18 cellular contexts compared by ENCODE assay signal in the genomic region with DNA sequence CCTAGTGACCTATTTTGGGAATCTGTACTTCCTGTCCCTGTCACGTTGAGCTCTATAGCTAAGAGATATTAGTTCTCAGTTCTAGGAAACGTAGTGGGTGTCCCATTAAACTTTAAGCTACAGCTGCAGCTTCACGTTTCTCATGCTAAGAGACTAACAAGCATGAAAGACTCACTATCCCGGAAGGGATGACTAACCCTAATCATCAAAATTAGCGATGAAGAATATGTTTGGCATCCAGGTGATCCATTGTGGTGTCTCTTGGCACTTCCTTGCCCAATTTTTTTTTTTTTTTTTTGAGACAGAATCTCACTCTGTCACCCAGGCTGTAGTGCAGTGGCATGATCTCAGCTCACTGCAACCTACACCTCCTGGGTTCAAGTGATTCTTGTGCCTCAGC. TPM values are rescaled to one million over a fixed set of nuclear protein-coding genes. Genes with fewer than 3 reads are reported as not detected.
DNase-seq lines count a peak whose midpoint lies in the region; ATAC-seq, FAIRE-seq and TF ChIP-seq lines count a peak whose summit lies in the region.
"Had no signal": no experiment of that assay in that cellular context is flagged by ENCODE, and none has a peak within 500 bp of the region (broad histone marks: within the 10 kb centered on the region; RNA-seq: fewer than 3 reads in every experiment).

No MANE protein-coding gene starts in this region.

- 30% methylated on average over 5 of the region's 5 CpGs for WGBS in mammary epithelial cell (ENCODE audit: low coverage, missing lambda C conversion rate)
- 69 to 74% methylated on average over 5 of the region's 5 CpGs for WGBS in thyroid gland, 2 donors

- no peaks in the 10 kb centered on the region for H3K79me2 ChIP-seq in GM23338 (replicated peaks; ENCODE audit: insufficient read depth)
- H3K79me2 ChIP-seq in OCI-LY3 (ENCODE audit: low read length): no peaks in the 10 kb centered on the region
- no peaks in the 10 kb centered on the region for H3K79me2 ChIP-seq in mammary epithelial cell (ENCODE audit: insufficient read depth, low read length)

- in situ Hi-C loops in mammary epithelial cell (cut with MboI; ENCODE audit: low sequenced_read_pairs in 2 of 2): no loop called here

- CTCF ChIA-PET in mammary epithelial cell (lab: Charles Lee; ENCODE audit: low non-redundant PET): no interaction called here

- no peak overlapping the region for H3K4me3 Mint-ChIP-seq in GM23338
- H3K4me3 Mint-ChIP-seq: CD8-positive, alpha-beta T cell; IgD-negative memory B cell; T-cell had no signal

- no peak for ATAC-seq in GM23338
- ATAC-seq in HG03432 (IDR thresholded peaks at IDR 0.05; ENCODE audit: unreplicated experiment): no peak
- ATAC-seq: CD8-positive, alpha-beta T cell; T-cell had no signal

- H3K27me3 ChIP-seq in GM23338 (ENCODE audit: insufficient read depth): no peaks in the 10 kb centered on the region
- H3K27me3 ChIP-seq in OCI-LY3 (ENCODE audit: low read depth, low read length): no peaks in the 10 kb centered on the region
- H3K27me3 ChIP-seq in mammary epithelial cell (ENCODE audit: insufficient read depth, low read length): no peaks in the 10 kb centered on the region
- H3K27me3 ChIP-seq in thyroid gland: no peaks in the 10 kb centered on the region
- H3K27me3 ChIP-seq: BE2C had no signal

- H3K27ac Mint-ChIP-seq in GM23338: 0 out of 2 replicates have a peak overlapping the region, but pooled peaks have one; percentile 67
- H3K27ac Mint-ChIP-seq: CD8-positive, alpha-beta T cell; IgD-negative memory B cell; T-cell had no signal

- no peaks in the 10 kb centered on the region for H3K9me3 ChIP-seq in OCI-LY3 (ENCODE audit: insufficient read depth, low read length)
- no peaks in the 10 kb centered on the region for H3K9me3 ChIP-seq in mammary epithelial cell (replicated peaks; ENCODE audit: insufficient read depth, low read length)
- no peaks in the 10 kb centered on the region for H3K9me3 ChIP-seq in thyroid gland
- H3K9me3 ChIP-seq: BE2C had no signal

- no peak overlapping the region for H2AFZ ChIP-seq in GM23338
- H2AFZ ChIP-seq in OCI-LY3 (ENCODE audit: low read depth, low read length): peak overlapping the region; percentile 31
- peak overlapping the region; percentile 49 for H2AFZ ChIP-seq in mammary epithelial cell (ENCODE audit: low read depth, low read length)

- H3K4me1 Mint-ChIP-seq in GM23338: no peaks in the 10 kb centered on the region; the same call in 2 of the 3 replicates
- H3K4me1 Mint-ChIP-seq: IgD-negative memory B cell had no signal

- H4K20me1 ChIP-seq in GM23338 (replicated peaks; ENCODE audit: insufficient read depth) (no peaks in the 10 kb centered on the region), OCI-LY3 (ENCODE audit: insufficient read depth, low read length) (no peaks in the 10 kb centered on the region), mammary epithelial cell (ENCODE audit: insufficient read depth, low read length) (no peaks in the 10 kb centered on the region)

- no peak for TF ChIP-seq CTCF in GM23338 (conservative IDR thresholded peaks at IDR 0.05; ENCODE audit: low read depth in 2 of 2)
- TF ChIP-seq CTCF in OCI-LY3 (IDR thresholded peaks at IDR 0.05; ENCODE audit: low read depth, low read length): no peak
- TF ChIP-seq CTCF in mammary epithelial cell (conservative IDR thresholded peaks at IDR 0.05 in 1 of 2, IDR thresholded peaks at IDR 0.05 in 1 of 2; ENCODE audit: extremely low read depth in 1 of 2, insufficient read depth in 1 of 2, low read depth in 1 of 2, low read length in 2 of 2): no peak
- TF ChIP-seq CTCF in thyroid gland (IDR thresholded peaks at IDR 0.05): no peak

- no peak overlapping the region for H3K4me2 ChIP-seq in GM23338
- H3K4me2 ChIP-seq in OCI-LY3 (ENCODE audit: low read length): no peak overlapping the region
- H3K4me2 ChIP-seq in mammary epithelial cell (ENCODE audit: insufficient read depth, low read depth, low read length): peak overlapping the region; percentile 10

- H3K36me3 ChIP-seq in GM23338 (ENCODE audit: insufficient read depth): no peaks in the 10 kb centered on the region
- H3K36me3 ChIP-seq in OCI-LY3 (replicated peaks; ENCODE audit: low read depth, low read length): no peaks in the 10 kb centered on the region
- H3K36me3 ChIP-seq in mammary epithelial cell (ENCODE audit: insufficient read depth, low read length): no peaks in the 10 kb centered on the region
- H3K36me3 ChIP-seq in thyroid gland: no peaks in the 10 kb centered on the region
- H3K36me3 ChIP-seq: BE2C had no signal

- dilution Hi-C loops in mammary epithelial cell (cut with HindIII; ENCODE audit: low sequenced_read_pairs): no loop called here

- H3K27ac ChIP-seq in GM23338 (ENCODE audit: low read depth): no peak overlapping the region
- H3K27ac ChIP-seq in OCI-LY3 (ENCODE audit: low read length): no peak overlapping the region
- H3K27ac ChIP-seq in mammary epithelial cell (ENCODE audit: insufficient read depth, low read depth, low read length): no peak overlapping the region
- no peak overlapping the region for H3K27ac ChIP-seq in thyroid gland
- H3K27ac ChIP-seq: SK-N-MC had no signal

- H3K36me3 Mint-ChIP-seq in GM23338 (ENCODE audit: low read depth): no peaks in the 10 kb centered on the region; the same call in 2 of the 3 replicates
- H3K36me3 Mint-ChIP-seq: CD8-positive, alpha-beta T cell; IgD-negative memory B cell; T-cell had no signal

- intact Hi-C loops in mammary epithelial cell (cut with micrococcal nuclease): no loop called here
- intact Hi-C loops in thyroid gland (cut with DNase I): no loop called here

- peaks cover 5% of the 10 kb centered on the region; the same call in 1 of the 2 replicates for H3K9me2 ChIP-seq in GM23338 (ENCODE audit: insufficient read depth)

- TF ChIP-seq POLR2A in thyroid gland (IDR thresholded peaks at IDR 0.05): no peak

- H3K9ac ChIP-seq in OCI-LY3 (ENCODE audit: low read length) (no peak overlapping the region), mammary epithelial cell (ENCODE audit: insufficient read depth, low read length) (no peak overlapping the region)

- no TSS peak for BruUV-seq in mammary epithelial cell (replicated peaks; lab: Mats Ljungman, UMichigan)

- peaks cover 3% of the 10 kb centered on the region for H3K9me3 Mint-ChIP-seq in GM23338
- H3K9me3 Mint-ChIP-seq: CD8-positive, alpha-beta T cell; T-cell had no signal

- H3F3A ChIP-seq in GM23338 (replicated peaks; ENCODE audit: low read depth): no peaks in the 10 kb centered on the region

- DNase-seq in GM23338 (ENCODE audit: low spot score) (no peak), mammary epithelial cell (peak; percentile 83), urothelium cell line (ENCODE audit: low spot score) (peak; percentile 36), putamen (ENCODE audit: low spot score) (no peak), thyroid gland (no peak)
- DNase-seq: BE2C; CD8-positive, alpha-beta T cell; NCI-H1436; NCI-H2029 treated with DMSO at 0.1 percent for 48 hours; NCI-H2171 treated with DMSO at 0.1 percent for 48 hours; NCI-H446 treated with DMSO at 0.1 percent for 48 hours; NK-92 treated with Interleukin-12 subunit alpha and Interleukin-12 subunit beta, amount 100 ng/mL, for 24 hours; T-cell had no signal

- H3K4me1 ChIP-seq in GM23338 (ENCODE audit: insufficient read depth) (no peaks in the 10 kb centered on the region), OCI-LY3 (ENCODE audit: low read length) (no peaks in the 10 kb centered on the region), mammary epithelial cell (ENCODE audit: insufficient read depth, low read length) (peaks cover 14% of the 10 kb centered on the region), thyroid gland (no peaks in the 10 kb centered on the region)
- H3K4me1 ChIP-seq: BE2C had no signal

- no peaks in the 10 kb centered on the region for H3K27me3 Mint-ChIP-seq in GM23338 (ENCODE audit: insufficient read depth, low read depth, poor library complexity)

- no peak overlapping the region for H3K4me3 ChIP-seq in GM23338
- H3K4me3 ChIP-seq in OCI-LY3 (ENCODE audit: low read length): no peak overlapping the region
- no peak overlapping the region for H3K4me3 ChIP-seq in mammary epithelial cell (replicated peaks in 1 of 3; ENCODE audit: insufficient read depth in 1 of 3, low read depth in 2 of 3, low read length in 3 of 3)
- no peak overlapping the region for H3K4me3 ChIP-seq in thyroid gland (replicated peaks in 1 of 3)
- H3K4me3 ChIP-seq: SK-N-MC had no signal

- no peak for FAIRE-seq in urothelium cell line (lab: Jason Lieb, UNC)

TF ChIP-seq in GM23338, 12 proteins besides CTCF, POLR2A, EP300 and RAD21 (continues in another document):
- no peak for TF ChIP-seq POLR2AphosphoS5 (IDR thresholded peaks at IDR 0.05; ENCODE audit: low read depth)
- TF ChIP-seq, protein P1, sequence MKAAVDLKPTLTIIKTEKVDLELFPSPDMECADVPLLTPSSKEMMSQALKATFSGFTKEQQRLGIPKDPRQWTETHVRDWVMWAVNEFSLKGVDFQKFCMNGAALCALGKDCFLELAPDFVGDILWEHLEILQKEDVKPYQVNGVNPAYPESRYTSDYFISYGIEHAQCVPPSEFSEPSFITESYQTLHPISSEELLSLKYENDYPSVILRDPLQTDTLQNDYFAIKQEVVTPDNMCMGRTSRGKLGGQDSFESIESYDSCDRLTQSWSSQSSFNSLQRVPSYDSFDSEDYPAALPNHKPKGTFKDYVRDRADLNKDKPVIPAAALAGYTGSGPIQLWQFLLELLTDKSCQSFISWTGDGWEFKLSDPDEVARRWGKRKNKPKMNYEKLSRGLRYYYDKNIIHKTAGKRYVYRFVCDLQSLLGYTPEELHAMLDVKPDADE (IDR thresholded peaks at IDR 0.05): no peak

RNA-seq across cellular contexts. Expression of a gene that starts 11.0 kb away (rescaled TPM):
- not detected in 2 replicates for total RNA-seq in GM23338 (2014; rRNA removed; shearing (Covaris generic))
- polyA plus RNA-seq in GM23338 (2016; fragmentation: Nextera tagmentation; extraction: Ambion mirVana) (not detected in 2 replicates), mammary epithelial cell (not detected)
- total RNA-seq in mammary epithelial cell (not detected), thyroid gland (not detected)
- polyA minus RNA-seq in mammary epithelial cell: not detected
- total RNA-seq: CD8-positive, alpha-beta T cell; T-cell had no signal
- polyA plus RNA-seq: AG04450, IgD-negative memory B cell had no signal

RNA-seq across cellular contexts. Expression of a gene that starts 55.4 kb away (rescaled TPM):
- not detected in 2 replicates for total RNA-seq in GM23338 (2014; rRNA removed; shearing (Covaris generic))
- polyA plus RNA-seq in GM23338 (2016; fragmentation: Nextera tagmentation; extraction: Ambion mirVana) (not detected in 2 replicates), mammary epithelial cell (not detected)
- total RNA-seq in mammary epithelial cell (not detected), thyroid gland (not detected)
- polyA minus RNA-seq in mammary epithelial cell: not detected
- total RNA-seq: CD8-positive, alpha-beta T cell; T-cell had no signal
- polyA plus RNA-seq: AG04450, IgD-negative memory B cell had no signal

Comparison
In these comparisons a context has a peak if more than half of its experiments do, and no peak if none do; other contexts are left out.
1. DNase-seq: peak in mammary epithelial cell (single experiment) and urothelium cell line (single experiment); none in GM23338 (single experiment), putamen (single experiment) and thyroid gland (0 of 2).